Comparison of ENCODE assay signal across 9 cellular contexts in the genomic region with DNA sequence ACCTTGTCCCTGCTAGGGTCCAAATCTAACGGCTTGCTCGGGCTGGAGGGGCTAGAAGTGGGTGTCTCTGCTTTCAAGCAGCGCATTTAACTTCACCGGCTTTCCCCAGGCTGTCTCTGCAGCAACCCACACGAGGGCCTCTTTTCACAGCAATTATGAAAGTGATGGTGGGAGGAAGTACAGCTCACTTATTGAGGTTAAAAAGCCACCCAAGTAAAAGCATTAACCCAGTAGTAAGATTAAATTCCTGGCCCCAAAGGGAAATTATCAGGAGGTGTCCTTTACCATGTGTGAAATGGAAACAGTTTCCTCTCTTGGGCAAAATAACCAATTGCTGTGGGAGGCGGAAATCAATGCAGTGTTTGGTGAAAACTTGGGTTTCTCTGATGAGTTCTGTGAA. TPM values are rescaled to one million over a fixed set of nuclear protein-coding genes. Genes with fewer than 3 reads are reported as not detected.
DNase-seq lines count a peak whose midpoint lies in the region; ATAC-seq and TF ChIP-seq lines count a peak whose summit lies in the region.
"Had no signal": no experiment of that assay in that cellular context is flagged by ENCODE, and none has a peak within 500 bp of the region (broad histone marks: within the 10 kb centered on the region; RNA-seq: fewer than 3 reads in every experiment).

No MANE protein-coding gene starts in this region.

- peak overlapping the region in 6 of 7 donors; percentile 54 to 71 (median 63) for H3K4me3 Mint-ChIP-seq in CD8-positive, alpha-beta memory T cell
- peak overlapping the region; percentile 47 for H3K4me3 Mint-ChIP-seq in T-helper 1 cell treated with Interleukin-12 subunit alpha and Interleukin-12 subunit beta and Interleukin-4 antibody, amounts not matched to agents 30 μg/mL and 1 μg/mL, for 36 hours

- intact Hi-C loops in left ventricle myocardium inferior (cut with micrococcal nuclease) = no loop called here

- TF ChIP-seq CTCF in left ventricle myocardium inferior (IDR thresholded peaks at IDR 0.05; ENCODE audit: borderline replicate concordance) = no peak

- H3K27ac Mint-ChIP-seq in CD8-positive, alpha-beta memory T cell = peak overlapping the region; percentile 2 to 93 (median 84)
- peak overlapping the region; percentile 79 for H3K27ac Mint-ChIP-seq in T-helper 1 cell treated with Interleukin-12 subunit alpha and Interleukin-12 subunit beta and Interleukin-4 antibody, amounts not matched to agents 30 μg/mL and 1 μg/mL, for 36 hours

- peaks cover 18% of the 10 kb centered on the region for H3K4me1 ChIP-seq in CD8-positive, alpha-beta memory T cell (ENCODE audit: insufficient read depth, low read length)
- peaks cover 12% of the 10 kb centered on the region for H3K4me1 ChIP-seq in left ventricle myocardium inferior

- peak in 1 of 5 donors; percentile 6 for DNase-seq in CD8-positive, alpha-beta memory T cell
- DNase-seq in islet precursor cell (peak; percentile 38), NCI-H446 (lab: John Stamatoyannopoulos, UW) (no peak), left ventricle myocardium inferior (no peak), NCI-H1694 treated with DMSO at 0.1 percent for 48 hours (lab: John Stamatoyannopoulos, UW) (no peak)
- DNase-seq in effector CD8-positive, alpha-beta T cell (lab: John Stamatoyannopoulos, UW) = no peak
- DNase-seq: DND-41 had no signal

- no peaks in the 10 kb centered on the region for H3K36me3 ChIP-seq in CD8-positive, alpha-beta memory T cell (ENCODE audit: insufficient read depth, low read length)
- H3K36me3 ChIP-seq in left ventricle myocardium inferior = no peaks in the 10 kb centered on the region

- no peaks in the 10 kb centered on the region for H3K36me3 Mint-ChIP-seq in CD8-positive, alpha-beta memory T cell
- H3K36me3 Mint-ChIP-seq in T-helper 1 cell treated with Interleukin-12 subunit alpha and Interleukin-12 subunit beta and Interleukin-4 antibody, amounts not matched to agents 30 μg/mL and 1 μg/mL, for 36 hours (ENCODE audit: low read depth) = no peaks in the 10 kb centered on the region

- peaks cover 0 to 1% of the 10 kb centered on the region in 2 donors for H3K27me3 Mint-ChIP-seq in CD8-positive, alpha-beta memory T cell
- H3K27me3 Mint-ChIP-seq in T-helper 1 cell treated with Interleukin-12 subunit alpha and Interleukin-12 subunit beta and Interleukin-4 antibody, amounts not matched to agents 30 μg/mL and 1 μg/mL, for 36 hours (ENCODE audit: low read depth) = peaks cover 9% of the 10 kb centered on the region

- CTCF ChIA-PET in CD8-positive, alpha-beta memory T cell (lab: Charles Lee) = interaction anchor here (2.5 to 3.5 kb wide), 2 partner anchors 13 kb away, joined by 14 to 21 read pairs; no protein-coding TSS in a partner anchor

- H3K9me3 Mint-ChIP-seq in CD8-positive, alpha-beta memory T cell = no peaks in the 10 kb centered on the region
- H3K9me3 Mint-ChIP-seq in T-helper 1 cell treated with Interleukin-12 subunit alpha and Interleukin-12 subunit beta and Interleukin-4 antibody, amounts not matched to agents 30 μg/mL and 1 μg/mL, for 36 hours = no peaks in the 10 kb centered on the region

- ATAC-seq in GM21529 (IDR thresholded peaks at IDR 0.05; ENCODE audit: unreplicated experiment) = peak; percentile 83

- H3K4me3 ChIP-seq in CD8-positive, alpha-beta memory T cell (ENCODE audit: low read length) = no peak overlapping the region
- H3K4me3 ChIP-seq in left ventricle myocardium inferior = no peak overlapping the region

- no peaks in the 10 kb centered on the region for H3K27me3 ChIP-seq in CD8-positive, alpha-beta memory T cell (ENCODE audit: insufficient read depth, low read length, poor library complexity, severe bottlenecking)
- no peaks in the 10 kb centered on the region for H3K27me3 ChIP-seq in left ventricle myocardium inferior (ENCODE audit: low read depth)

- H3K9me3 ChIP-seq in CD8-positive, alpha-beta memory T cell (ENCODE audit: low read length) = no peaks in the 10 kb centered on the region
- no peaks in the 10 kb centered on the region for H3K9me3 ChIP-seq in left ventricle myocardium inferior (replicated peaks)

- H3K4me1 Mint-ChIP-seq in CD8-positive, alpha-beta memory T cell = peaks cover 20 to 27% (median 26%) of the 10 kb centered on the region in 3 donors
- H3K4me1 Mint-ChIP-seq in T-helper 1 cell treated with Interleukin-12 subunit alpha and Interleukin-12 subunit beta and Interleukin-4 antibody, amounts not matched to agents 30 μg/mL and 1 μg/mL, for 36 hours (ENCODE audit: low read depth) = peaks cover 22% of the 10 kb centered on the region

- POLR2A ChIA-PET in CD8-positive, alpha-beta memory T cell (lab: Charles Lee) = no interaction called here

- H3K27ac ChIP-seq in CD8-positive, alpha-beta memory T cell (ENCODE audit: low read depth, low read length) = no peak overlapping the region
- H3K27ac ChIP-seq in left ventricle myocardium inferior (replicated peaks) = no peak overlapping the region

RNA-seq across cellular contexts. Expression of a gene that starts 41.1 kb away (rescaled TPM):
- total RNA-seq in CD8-positive, alpha-beta memory T cell = 10 to 100 TPM; 34.1 to 36.0 TPM
- polyA plus RNA-seq in CD8-positive, alpha-beta memory T cell = 45.8 TPM
- 120 TPM for total RNA-seq in left ventricle myocardium inferior

RNA-seq across cellular contexts. Expression of a gene that starts 45.5 kb away (rescaled TPM):
- total RNA-seq in CD8-positive, alpha-beta memory T cell = under 1 TPM; 0.50 to 0.64 TPM
- not detected for polyA plus RNA-seq in CD8-positive, alpha-beta memory T cell
- total RNA-seq in left ventricle myocardium inferior = 4.7 TPM

RNA-seq across cellular contexts. Expression of a gene that starts 57.2 kb away (rescaled TPM):
- total RNA-seq in CD8-positive, alpha-beta memory T cell = under 1 TPM in 1 of 2 experiments, not detected in 1; 0.80 TPM
- polyA plus RNA-seq in CD8-positive, alpha-beta memory T cell = 0.17 TPM
- 0.19 TPM for total RNA-seq in left ventricle myocardium inferior
